Comparison of ENCODE assay signal across 19 cellular contexts in genomic region chr2:195795879-195796278, GRCh38.
"Had no signal": no experiment of that assay in that cellular context is flagged by ENCODE, and none has a peak within 500 bp of the region (broad histone marks: within the 10 kb centered on the region; RNA-seq: fewer than 3 reads in every experiment).

No MANE protein-coding gene starts in this region.

- DNase-seq: effector memory CD4-positive, alpha-beta T cell; glutamatergic neuron; islet precursor cell; left ventricle myocardium superior; mesenchymal stem cell; midbrain; small intestine; stimulated activated CD4-positive, alpha-beta T cell treated with anti-CD3 and anti-CD28 coated beads, Interleukin-12 subunit alpha, Interleukin-12 subunit beta, amount 100 ng/mL, for 4 hours; stimulated activated naive CD4-positive, alpha-beta T cell; stomach; substantia nigra; transverse colon had no signal

- H3K27ac ChIP-seq: epithelial cell of prostate, esophagus muscularis mucosa, gastroesophageal sphincter, right atrium auricular region, stomach, thoracic aorta, transverse colon had no signal

- H3K36me3 ChIP-seq: esophagus muscularis mucosa, gastroesophageal sphincter, right atrium auricular region, thoracic aorta, transverse colon had no signal

- FAIRE-seq: endometrium, small intestine had no signal

- H3K9me3 ChIP-seq: esophagus muscularis mucosa, gastroesophageal sphincter, stomach, thoracic aorta, transverse colon had no signal

- H3K27me3 ChIP-seq: esophagus muscularis mucosa, gastroesophageal sphincter, right atrium auricular region, stomach, transverse colon had no signal

- H3K4me3 ChIP-seq: esophagus muscularis mucosa, gastroesophageal sphincter, lung, right atrium auricular region, stomach, thoracic aorta, transverse colon had no signal

- ATAC-seq: gastroesophageal sphincter, left ventricle myocardium superior had no signal

- H3K4me1 ChIP-seq: esophagus muscularis mucosa, gastroesophageal sphincter, right atrium auricular region, stomach, transverse colon had no signal
